8 cellular contexts compared by ENCODE assay signal in genomic region chr2:208254871-208255556, GRCh38.
DNase-seq lines count a peak whose midpoint lies in the region; ATAC-seq lines count a peak whose summit lies in the region.

TSS of gene IDH1 (minus strand) at chr2:208255071. CDS start at chr2:208251551, 3,520 bp downstream.

- H3K9me3 ChIP-seq in mucosa of stomach (ENCODE audit: control insufficient read depth, low read length) = no peaks in the 10 kb centered on the region

- H3K4me1 ChIP-seq in mucosa of stomach (ENCODE audit: control insufficient read depth, insufficient read depth, low read length) = peaks cover 11% of the 10 kb centered on the region

- H3K36me3 ChIP-seq in mucosa of stomach (ENCODE audit: control insufficient read depth, insufficient read depth, low read length) = no peaks in the 10 kb centered on the region

- H3K9ac ChIP-seq in mucosa of stomach (ENCODE audit: low read length) = peak within 1 kb of the TSS; percentile 63

- DNase-seq in DMS153 (lab: John Stamatoyannopoulos, UW) = peak; percentile 82
- peak; percentile 76 for DNase-seq in HuH-7.5 (ENCODE audit: low spot score)
- DNase-seq in OCI-M1 (lab: John Stamatoyannopoulos, UW) = peak; percentile 95
- peak; percentile 96 for DNase-seq in activated T-cell treated with anti-CD3 and anti-CD28 coated beads for 4 hours
- DNase-seq in epithelial cell of prostate (ENCODE audit: low read depth, low spot score) = peak; percentile 37
- DNase-seq in stimulated activated CD8-positive, alpha-beta memory T cell treated with anti-CD3 and anti-CD28 coated beads, Interleukin-7, amount 100 ng/mL, for 1 hour (ENCODE audit: low read depth in 2 of 2) = peak; percentile 84 to 96

- H3K4me3 ChIP-seq in mucosa of stomach (ENCODE audit: low read length) = peak within 1 kb of the TSS; percentile 97

- peak within 1 kb of the TSS; percentile 67 for H3K27ac ChIP-seq in epithelial cell of prostate

- H3K27me3 ChIP-seq in mucosa of stomach (ENCODE audit: control insufficient read depth, insufficient read depth, low read length) = no peaks in the 10 kb centered on the region

- peak; percentile 77 for ATAC-seq in GM21526 (IDR thresholded peaks at IDR 0.05; ENCODE audit: low FRiP score, unreplicated experiment)

Comparison
In these comparisons a context has a peak if more than half of its experiments do, and no peak if none do; other contexts are left out.
1. Peak in every context shown above with its lines: DNase-seq, ATAC-seq, H3K4me3 ChIP-seq and H3K27ac ChIP-seq.
2. DNase-seq: peak in every context shown above with its lines; median percentile 96 in activated T-cell treated with anti-CD3 and anti-CD28 coated beads for 4 hours; 95 in OCI-M1; 90 in stimulated activated CD8-positive, alpha-beta memory T cell treated with anti-CD3 and anti-CD28 coated beads, Interleukin-7, amount 100 ng/mL, for 1 hour; 82 in DMS153; 76 in HuH-7.5; 37 in epithelial cell of prostate.